8 cellular contexts compared by ENCODE assay signal in genomic region chr17:7614422-7615264, GRCh38. TPM values are rescaled to one million over a fixed set of nuclear protein-coding genes. Genes with fewer than 3 reads are reported as not detected.
DNase-seq lines count a peak whose midpoint lies in the region; ATAC-seq, FAIRE-seq and TF ChIP-seq lines count a peak whose summit lies in the region.

TSS of gene FXR2 (minus strand) at chr17:7614897. CDS start at chr17:7614532, 365 bp downstream.

- H3K36me3 ChIP-seq in OCI-LY3 (replicated peaks; ENCODE audit: low read depth, low read length): no peaks in the 10 kb centered on the region

- FAIRE-seq in endometrium (lab: Jason Lieb, UNC): peak; percentile 97

- peaks cover 35% of the 10 kb centered on the region for H3K79me2 ChIP-seq in OCI-LY3 (ENCODE audit: low read length)

- H3K36me3 Mint-ChIP-seq in mesothelial cell of epicardium: peaks cover 3% of the 10 kb centered on the region

- peak within 1 kb of the TSS; percentile 53 for H3K27ac ChIP-seq in OCI-LY3 (ENCODE audit: low read length)

- H3K9ac ChIP-seq in OCI-LY3 (ENCODE audit: low read length): peak within 1 kb of the TSS; percentile 80

- TF ChIP-seq CTCF in OCI-LY3 (IDR thresholded peaks at IDR 0.05; ENCODE audit: low read depth, low read length): peak; percentile 42
- peak; percentile 56 for TF ChIP-seq CTCF in mesothelial cell of epicardium (IDR thresholded peaks at IDR 0.05; ENCODE audit: unreplicated experiment)

- no peaks in the 10 kb centered on the region for H3K9me3 ChIP-seq in OCI-LY3 (ENCODE audit: insufficient read depth, low read length)

- peaks cover 11% of the 10 kb centered on the region for H3K4me1 ChIP-seq in OCI-LY3 (ENCODE audit: low read length)

- H3K4me3 Mint-ChIP-seq in mesothelial cell of epicardium: peak within 1 kb of the TSS; percentile 88

- peak within 1 kb of the TSS; percentile 76; the same call in 1 of the 2 replicates for H2AFZ ChIP-seq in OCI-LY3 (ENCODE audit: low read depth, low read length)

- peak within 1 kb of the TSS; percentile 94 for H3K27ac Mint-ChIP-seq in mesothelial cell of epicardium

- peak within 1 kb of the TSS; percentile 92 for H3K4me3 ChIP-seq in OCI-LY3 (ENCODE audit: low read length)

- H4K20me1 ChIP-seq in OCI-LY3 (ENCODE audit: insufficient read depth, low read length): peaks cover 6% of the 10 kb centered on the region; the same call in 1 of the 2 replicates

- DNase-seq in DMS 273 treated with DMSO at 0.1 percent for 48 hours (lab: John Stamatoyannopoulos, UW) (peak; percentile 97), HuH-7.5 (ENCODE audit: low spot score) (peak; percentile 93), mesothelial cell of epicardium (ENCODE audit: low spot score in 2 of 2, unreplicated experiment in 2 of 2) (peak; percentile 99 to 100)
- DNase-seq in activated CD8-positive, alpha-beta memory T cell treated with anti-CD3 and anti-CD28 coated beads, Interleukin-2, amount 50 U/mL, for 48 hours: peak; percentile 98
- DNase-seq in stimulated activated CD8-positive, alpha-beta memory T cell treated with anti-CD3 and anti-CD28 coated beads, Interleukin-15, amount 100 ng/mL, for 48 hours (ENCODE audit: low read depth in 2 of 2): peak; percentile 99 to 100

- no peaks in the 10 kb centered on the region for H3K27me3 ChIP-seq in OCI-LY3 (ENCODE audit: low read depth, low read length)

- H3K27me3 Mint-ChIP-seq in mesothelial cell of epicardium (ENCODE audit: low read depth): no peaks in the 10 kb centered on the region

- peaks cover 35% of the 10 kb centered on the region for H3K4me1 Mint-ChIP-seq in mesothelial cell of epicardium

- ATAC-seq in GM21515 (IDR thresholded peaks at IDR 0.05; ENCODE audit: unreplicated experiment): peak; percentile 86

- no peaks in the 10 kb centered on the region for H3K9me3 Mint-ChIP-seq in mesothelial cell of epicardium

- H3K4me2 ChIP-seq in OCI-LY3 (ENCODE audit: low read length): peak within 1 kb of the TSS; percentile 97

RNA-seq across cellular contexts. Expression of gene FXR2, which starts in this region (rescaled TPM):
- 43.2 to 44.5 TPM (median 43.4 TPM) in 3 replicates for total RNA-seq in mesothelial cell of epicardium

Comparison
In these comparisons a context has a peak if more than half of its experiments do, and no peak if none do; other contexts are left out.
1. Peak in every context shown above with its lines: DNase-seq, ATAC-seq, H3K4me3 ChIP-seq and H3K27ac ChIP-seq.